ENCODE assay signal across 28 cellular contexts in the genomic region with DNA sequence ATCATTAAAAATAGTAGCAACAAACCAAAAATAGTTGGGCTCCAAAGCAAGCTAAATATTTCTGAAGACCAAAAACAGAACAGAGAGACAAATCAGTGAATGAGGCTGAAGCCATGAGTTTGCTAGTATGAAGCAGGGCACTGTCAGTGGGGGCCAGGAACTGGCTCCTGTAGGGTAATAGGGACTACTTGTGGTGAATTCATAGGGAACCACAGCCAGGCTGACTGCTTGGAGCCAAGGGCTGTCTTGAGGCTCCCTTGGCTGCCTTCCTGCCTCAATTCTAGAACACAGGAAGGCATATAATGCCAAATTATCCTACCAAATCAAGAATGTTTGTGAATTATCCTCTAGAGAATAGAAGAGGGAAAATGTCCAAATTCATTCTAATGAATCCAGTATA.
"Had no signal": no experiment of that assay in that cellular context is flagged by ENCODE, and none has a peak within 500 bp of the region (broad histone marks: within the 10 kb centered on the region; RNA-seq: fewer than 3 reads in every experiment).

No MANE protein-coding gene starts in this region.

- H3K4me1 ChIP-seq: adrenal gland, esophagus squamous epithelium, pancreas, right atrium auricular region, stomach, tibial nerve had no signal

- H3K27me3 Mint-ChIP-seq: activated naive CD8-positive, alpha-beta T cell treated with anti-CD3 and anti-CD28 coated beads for 36 hours; dendritic cell treated with granulocyte-macrophage colony-stimulating factor and Interleukin-4, amounts not matched to agents 40 ng/mL and 50 ng/mL, for 4 days; naive thymus-derived CD8-positive, alpha-beta T cell; stimulated activated naive B cell treated with anti-CD40 and anti-IgM and Interleukin-4, amounts not matched to agents 10 μg/mL and 1 μg/mL and 100 μg/mL, for 72 hours had no signal

- DNase-seq: activated CD4-positive, alpha-beta T cell treated with anti-CD3 and anti-CD28 coated beads for 4 hours; activated CD4-positive, alpha-beta T cell treated with anti-CD3 and anti-CD28 coated beads, Interleukin-2, amount 50 U/mL, for 4 hours; activated effector memory CD4-positive, alpha-beta T cell treated with anti-CD3 and anti-CD28 coated beads, Interleukin-2, amount 50 U/mL, for 16 hours; activated naive CD4-positive, alpha-beta T cell treated with anti-CD3 and anti-CD28 coated beads for 36 hours; activated naive CD8-positive, alpha-beta T cell treated with anti-CD3 and anti-CD28 coated beads for 36 hours; activated T-cell treated with anti-CD3 and anti-CD28 coated beads for 4 hours; adrenal gland; effector CD4-positive, alpha-beta T cell; esophagus squamous epithelium; foreskin melanocyte; islet precursor cell; left cardiac atrium; naive thymus-derived CD8-positive, alpha-beta T cell; pancreas; stimulated activated CD4-positive, alpha-beta T cell treated with anti-CD3 and anti-CD28 coated beads, Interleukin-15, amount 100 ng/mL, for 24 hours; stimulated activated CD4-positive, alpha-beta T cell treated with anti-CD3 and anti-CD28 coated beads, Interleukin-2, amount 100 ng/mL, for 24 hours; stimulated activated naive B cell treated with anti-CD40 and anti-IgM and Interleukin-4, amounts not matched to agents 10 μg/mL and 1 μg/mL and 100 μg/mL, for 72 hours; stomach; T-helper 1 cell had no signal

- H3K9me3 Mint-ChIP-seq: activated naive CD8-positive, alpha-beta T cell treated with anti-CD3 and anti-CD28 coated beads for 36 hours; dendritic cell treated with granulocyte-macrophage colony-stimulating factor and Interleukin-4, amounts not matched to agents 40 ng/mL and 50 ng/mL, for 4 days; neural crest cell had no signal

- H3K9me3 ChIP-seq: adrenal gland, esophagus squamous epithelium, pancreas, right atrium auricular region, stomach, tibial nerve had no signal

- H3K27me3 ChIP-seq: adrenal gland, esophagus squamous epithelium, pancreas, right atrium auricular region, stomach, tibial nerve had no signal

- H3K36me3 ChIP-seq: adrenal gland, esophagus squamous epithelium, pancreas, right atrium auricular region, stomach, tibial nerve had no signal

- H3K4me1 Mint-ChIP-seq: activated naive CD8-positive, alpha-beta T cell treated with anti-CD3 and anti-CD28 coated beads for 36 hours; naive thymus-derived CD8-positive, alpha-beta T cell; neural crest cell; stimulated activated naive B cell treated with anti-CD40 and anti-IgM and Interleukin-4, amounts not matched to agents 10 μg/mL and 1 μg/mL and 100 μg/mL, for 72 hours had no signal

- FAIRE-seq: astrocyte, endometrium, pancreas had no signal

- ATAC-seq: left cardiac atrium; naive thymus-derived CD8-positive, alpha-beta T cell; pancreas; stimulated activated naive B cell treated with anti-CD40 and anti-IgM and Interleukin-4, amounts not matched to agents 10 μg/mL and 1 μg/mL and 100 μg/mL, for 72 hours had no signal

- H3K36me3 Mint-ChIP-seq: activated naive CD8-positive, alpha-beta T cell treated with anti-CD3 and anti-CD28 coated beads for 36 hours; naive thymus-derived CD8-positive, alpha-beta T cell; stimulated activated naive B cell treated with anti-CD40 and anti-IgM and Interleukin-4, amounts not matched to agents 10 μg/mL and 1 μg/mL and 100 μg/mL, for 72 hours had no signal

- H3K4me3 ChIP-seq: adrenal gland, esophagus squamous epithelium, pancreas, right atrium auricular region, smooth muscle cell, stomach, tibial nerve had no signal

- H3K27ac Mint-ChIP-seq: activated naive CD4-positive, alpha-beta T cell treated with anti-CD3 and anti-CD28 coated beads for 36 hours; activated naive CD8-positive, alpha-beta T cell treated with anti-CD3 and anti-CD28 coated beads for 36 hours; dendritic cell treated with granulocyte-macrophage colony-stimulating factor and Interleukin-4, amounts not matched to agents 40 ng/mL and 50 ng/mL, for 4 days; naive thymus-derived CD8-positive, alpha-beta T cell; stimulated activated naive B cell treated with anti-CD40 and anti-IgM and Interleukin-4, amounts not matched to agents 10 μg/mL and 1 μg/mL and 100 μg/mL, for 72 hours; T-helper 2 cell treated with Interferon-gamma antibody and Interleukin-4, amounts not matched to agents 5 μg/mL and 100 μg/mL, for 36 hours had no signal

- H3K4me3 Mint-ChIP-seq: activated naive CD4-positive, alpha-beta T cell treated with anti-CD3 and anti-CD28 coated beads for 36 hours; activated naive CD8-positive, alpha-beta T cell treated with anti-CD3 and anti-CD28 coated beads for 36 hours; dendritic cell treated with granulocyte-macrophage colony-stimulating factor and Interleukin-4, amounts not matched to agents 40 ng/mL and 50 ng/mL, for 4 days; naive thymus-derived CD8-positive, alpha-beta T cell; neural crest cell; stimulated activated naive B cell treated with anti-CD40 and anti-IgM and Interleukin-4, amounts not matched to agents 10 μg/mL and 1 μg/mL and 100 μg/mL, for 72 hours; T-helper 2 cell treated with Interferon-gamma antibody and Interleukin-4, amounts not matched to agents 5 μg/mL and 100 μg/mL, for 36 hours had no signal

- H3K4me2 ChIP-seq: smooth muscle cell had no signal

- H3K27ac ChIP-seq: adrenal gland, epithelial cell of prostate, esophagus squamous epithelium, pancreas, right atrium auricular region, stomach, tibial nerve had no signal
